In the genomic region with DNA sequence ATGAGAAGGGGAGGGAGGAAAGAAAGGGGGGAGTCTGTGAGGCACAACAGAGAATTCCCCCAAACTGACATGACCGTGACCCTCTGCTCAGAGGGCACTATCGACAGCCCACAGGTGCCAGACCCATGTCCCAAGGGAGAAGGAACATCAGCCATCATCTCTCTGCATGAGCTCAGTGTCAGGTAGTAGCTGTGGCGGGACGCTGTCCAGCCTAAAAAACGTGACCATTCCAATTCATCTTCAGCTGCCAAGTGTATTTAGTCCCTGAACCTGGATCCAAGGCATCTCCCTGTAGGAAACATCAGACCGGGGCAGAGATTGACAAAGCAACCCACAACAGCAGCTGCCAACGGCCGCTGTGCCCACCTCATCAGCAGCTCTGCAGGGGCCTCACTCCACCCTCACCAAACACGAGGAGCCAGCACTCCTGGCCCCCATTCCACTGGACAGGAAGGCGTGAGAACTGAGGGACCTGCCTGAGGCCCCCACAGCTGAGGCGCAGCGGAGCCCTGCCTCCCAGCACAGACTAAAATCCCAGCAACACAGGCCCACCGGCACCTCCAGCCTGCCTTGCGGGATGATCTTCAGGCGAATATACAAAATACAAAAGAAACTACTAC, we compare ENCODE assay signal across 17 cellular contexts. TPM values are rescaled to one million over a fixed set of nuclear protein-coding genes. Genes with fewer than 3 reads are reported as not detected.
DNase-seq lines count a peak whose midpoint lies in the region; ATAC-seq and TF ChIP-seq lines count a peak whose summit lies in the region.
"Had no signal": no experiment of that assay in that cellular context is flagged by ENCODE, and none has a peak within 500 bp of the region (broad histone marks: within the 10 kb centered on the region; RNA-seq: fewer than 3 reads in every experiment).

No MANE protein-coding gene starts in this region.

- intact Hi-C loops in cardiac septum (cut with DNase I) = loop anchor here (5.0 kb wide), 1 partner anchor 221 kb away; no protein-coding TSS in a partner anchor

- DNase-seq in cardiac septum (ENCODE audit: low spot score) (peak; percentile 63), right atrium auricular region (ENCODE audit: low spot score) (no peak), osteocyte (ENCODE audit: extremely low spot score, unreplicated experiment) (no peak), SK-N-SH (no peak), activated gamma-delta T cell (lab: John Stamatoyannopoulos, UW) (no peak), T1000 (lab: John Stamatoyannopoulos, UW) (no peak)
- DNase-seq in effector memory CD8-positive, alpha-beta T cell = no peak
- DNase-seq: activated CD8-positive, alpha-beta memory T cell treated with anti-CD3 and anti-CD28 coated beads, Interleukin-2, amount 10 ng/mL, durations not matched to agents 7 days and 5 days; hippocampal formation; NCI-H1417; NCI-H446 treated with DMSO at 0.1 percent for 48 hours had no signal

- H3K4me2 ChIP-seq in SK-N-SH = no peak overlapping the region

- no peaks in the 10 kb centered on the region for H3K79me2 ChIP-seq in SK-N-SH (ENCODE audit: insufficient read depth)

- H3K9me3 ChIP-seq in right atrium auricular region (no peaks in the 10 kb centered on the region), SK-N-SH (no peaks in the 10 kb centered on the region)

- no peak for ATAC-seq in effector memory CD8-positive, alpha-beta T cell (replicated peaks)
- ATAC-seq in HG02885 (IDR thresholded peaks at IDR 0.05; ENCODE audit: poor library complexity, unreplicated experiment) = no peak
- ATAC-seq: activated CD8-positive, alpha-beta memory T cell treated with anti-CD3 and anti-CD28 coated beads, Interleukin-2, amount 10 ng/mL, durations not matched to agents 7 days and 5 days; Panc1 had no signal

- no peaks in the 10 kb centered on the region for H3F3A ChIP-seq in SK-N-SH (replicated peaks; ENCODE audit: insufficient read depth)

- H3K27ac Mint-ChIP-seq in effector memory CD8-positive, alpha-beta T cell = peak overlapping the region; percentile 53 to 60
- peak overlapping the region; percentile 76 for H3K27ac Mint-ChIP-seq in osteocyte (ENCODE audit: unreplicated experiment)
- H3K27ac Mint-ChIP-seq: activated CD8-positive, alpha-beta memory T cell treated with anti-CD3 and anti-CD28 coated beads, Interleukin-2, amount 10 ng/mL, durations not matched to agents 7 days and 5 days; T-helper 2 cell treated with Interferon-gamma antibody and Interleukin-4, amounts not matched to agents 5 μg/mL and 100 μg/mL, for 36 hours had no signal

- H4K20me1 ChIP-seq in SK-N-SH (ENCODE audit: insufficient read depth) = 0 out of 2 replicates have a peak, but pooled peaks cover 5% of the 10 kb centered on the region

- no peak overlapping the region for H3K4me3 Mint-ChIP-seq in effector memory CD8-positive, alpha-beta T cell
- H3K4me3 Mint-ChIP-seq in osteocyte (ENCODE audit: unreplicated experiment) = no peak overlapping the region
- H3K4me3 Mint-ChIP-seq: activated CD8-positive, alpha-beta memory T cell treated with anti-CD3 and anti-CD28 coated beads, Interleukin-2, amount 10 ng/mL, durations not matched to agents 7 days and 5 days; T-helper 2 cell treated with Interferon-gamma antibody and Interleukin-4, amounts not matched to agents 5 μg/mL and 100 μg/mL, for 36 hours had no signal

- no peak for TF ChIP-seq EP300 in SK-N-SH (IDR thresholded peaks at IDR 0.05; ENCODE audit: borderline replicate concordance in 1 of 2, low read depth in 1 of 2, low read length in 1 of 2)

- no peaks in the 10 kb centered on the region for H3K27me3 ChIP-seq in right atrium auricular region
- no peaks in the 10 kb centered on the region for H3K27me3 ChIP-seq in SK-N-SH (ENCODE audit: insufficient read depth)

- no peaks in the 10 kb centered on the region for H3K9me3 Mint-ChIP-seq in effector memory CD8-positive, alpha-beta T cell
- no peaks in the 10 kb centered on the region for H3K9me3 Mint-ChIP-seq in osteocyte (ENCODE audit: unreplicated experiment)
- H3K9me3 Mint-ChIP-seq: T-helper 2 cell treated with Interferon-gamma antibody and Interleukin-4, amounts not matched to agents 5 μg/mL and 100 μg/mL, for 36 hours had no signal

- peaks cover 5 to 6% of the 10 kb centered on the region in 2 donors for H3K4me1 Mint-ChIP-seq in effector memory CD8-positive, alpha-beta T cell (ENCODE audit: low read depth in 2 of 2)
- peaks cover 39% of the 10 kb centered on the region for H3K4me1 Mint-ChIP-seq in osteocyte (ENCODE audit: unreplicated experiment)

- no peaks in the 10 kb centered on the region for H3K27me3 Mint-ChIP-seq in effector memory CD8-positive, alpha-beta T cell
- H3K27me3 Mint-ChIP-seq in osteocyte (ENCODE audit: unreplicated experiment) = no peaks in the 10 kb centered on the region
- H3K27me3 Mint-ChIP-seq: activated CD8-positive, alpha-beta memory T cell treated with anti-CD3 and anti-CD28 coated beads, Interleukin-2, amount 10 ng/mL, durations not matched to agents 7 days and 5 days had no signal

- H3K9me2 ChIP-seq in SK-N-SH = no peaks in the 10 kb centered on the region

- no peak for TF ChIP-seq RAD21 in SK-N-SH (IDR thresholded peaks at IDR 0.05; ENCODE audit: low read length)

- H3K27ac ChIP-seq in right atrium auricular region (peak overlapping the region in 1 of 2 donors; percentile 65), SK-N-SH (ENCODE audit: low read depth in 2 of 2, low read length in 1 of 2) (no peak overlapping the region)

- CTCF ChIA-PET in SK-N-SH (lab: Yijun Ruan, JAX) = interaction anchor here (1.0 to 9.0 kb wide), 8 partner anchors 9 to 221 kb away, joined by 3 to 109 read pairs (median 5); a partner anchor contains a TSS

- H3K4me3 ChIP-seq in right atrium auricular region = no peak overlapping the region
- H3K4me3 ChIP-seq in SK-N-SH (ENCODE audit: low read depth in 2 of 2, low read length in 1 of 2) = no peak overlapping the region

- 95% methylated on average over 7 of the region's 15 CpGs for WGBS in SK-N-SH (ENCODE audit: low lambda C conversion rate)

- TF ChIP-seq CTCF in right atrium auricular region (IDR thresholded peaks at IDR 0.05) (no peak), osteocyte (IDR thresholded peaks at IDR 0.05) (no peak), SK-N-SH (IDR thresholded peaks at IDR 0.05) (no peak)

- H3K4me1 ChIP-seq in right atrium auricular region (peaks cover 0 to 61% of the 10 kb centered on the region in 2 donors), SK-N-SH (ENCODE audit: control insufficient read depth in 1 of 2, insufficient read depth in 2 of 2, low read depth in 1 of 2, low read length in 1 of 2) (peaks cover 0 to 7% of the 10 kb centered on the region in 2 experiments; a peak in 1 of 4 replicates)

- H2AFZ ChIP-seq in SK-N-SH (ENCODE audit: low read depth) = no peak overlapping the region

- POLR2A ChIA-PET in SK-N-SH (lab: Yijun Ruan, JAX) = interaction anchor here (1.2 kb wide), 1 partner anchor 8 kb away, joined by 3 read pairs; a partner anchor contains a TSS

- H3K36me3 ChIP-seq in right atrium auricular region (peaks cover 47% of the 10 kb centered on the region), SK-N-SH (replicated peaks in 1 of 2; ENCODE audit: control insufficient read depth in 1 of 2, insufficient read depth in 2 of 2, low read length in 1 of 2) (peaks cover 0 to 48% of the 10 kb centered on the region in 2 experiments)

- H3K36me3 Mint-ChIP-seq in effector memory CD8-positive, alpha-beta T cell (ENCODE audit: insufficient read depth) = peaks cover 11% of the 10 kb centered on the region
- H3K36me3 Mint-ChIP-seq in osteocyte (ENCODE audit: unreplicated experiment) = peaks cover 12% of the 10 kb centered on the region

- no peak overlapping the region for H3K9ac ChIP-seq in SK-N-SH

TF ChIP-seq in SK-N-SH, 30 proteins besides CTCF, POLR2A, EP300 and RAD21 (continues in another document):
- TF ChIP-seq GATA2 (CRISPR knock-in tag; IDR thresholded peaks at IDR 0.05) = no peak
- no peak for TF ChIP-seq NRF1 (IDR thresholded peaks at IDR 0.05; ENCODE audit: low read depth, low read length)
- no peak for TF ChIP-seq JUND (IDR thresholded peaks at IDR 0.05)
- no peak for TF ChIP-seq FOXM1 (IDR thresholded peaks at IDR 0.05; ENCODE audit: low read depth)
- no peak for TF ChIP-seq SMC3 (IDR thresholded peaks at IDR 0.05; ENCODE audit: low read depth, low read length)
- TF ChIP-seq RXRA (IDR thresholded peaks at IDR 0.05; ENCODE audit: borderline replicate concordance, low read depth) = no peak
- TF ChIP-seq POLR2AphosphoS5 (IDR thresholded peaks at IDR 0.05; ENCODE audit: low read depth, low read length) = no peak
- TF ChIP-seq YY1 (IDR thresholded peaks at IDR 0.05; ENCODE audit: low read depth) = no peak
- TF ChIP-seq ELF1 (IDR thresholded peaks at IDR 0.05) = no peak
- no peak for TF ChIP-seq MEF2A (IDR thresholded peaks at IDR 0.05; ENCODE audit: borderline replicate concordance, low read depth)
- TF ChIP-seq, protein P1, sequence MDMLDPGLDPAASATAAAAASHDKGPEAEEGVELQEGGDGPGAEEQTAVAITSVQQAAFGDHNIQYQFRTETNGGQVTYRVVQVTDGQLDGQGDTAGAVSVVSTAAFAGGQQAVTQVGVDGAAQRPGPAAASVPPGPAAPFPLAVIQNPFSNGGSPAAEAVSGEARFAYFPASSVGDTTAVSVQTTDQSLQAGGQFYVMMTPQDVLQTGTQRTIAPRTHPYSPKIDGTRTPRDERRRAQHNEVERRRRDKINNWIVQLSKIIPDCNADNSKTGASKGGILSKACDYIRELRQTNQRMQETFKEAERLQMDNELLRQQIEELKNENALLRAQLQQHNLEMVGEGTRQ (IDR thresholded peaks at IDR 0.05; ENCODE audit: borderline replicate concordance, low read depth, low read length) = no peak

RNA-seq across cellular contexts. Expression of a gene that starts 8.6 kb away (rescaled TPM):
- 20.9 TPM for total RNA-seq in cardiac septum
- 10 to 100 TPM; 16.2 to 18.4 TPM for total RNA-seq in right atrium auricular region
- 46.1 and 47.9 TPM in 2 replicates for total RNA-seq in osteocyte
- polyA plus RNA-seq in SK-N-SH (2012; rRNA removed) = 49.3 and 56.1 TPM in 2 replicates
- polyA plus RNA-seq in SK-N-SH (2012; cell fraction: cytosol; rRNA removed) = 7.4 and 12.2 TPM in 2 replicates
- polyA plus RNA-seq in SK-N-SH (2012; cell fraction: nucleus; rRNA removed) = 440 and 505 TPM in 2 replicates

RNA-seq across cellular contexts. Expression of a gene that starts 12.7 kb away (rescaled TPM):
- total RNA-seq in cardiac septum = 0.24 TPM
- total RNA-seq in right atrium auricular region = under 1 TPM in 1 of 2 donors, not detected in 1; 0.19 TPM
- total RNA-seq in osteocyte = not detected in 2 replicates
- polyA plus RNA-seq in SK-N-SH (2012; rRNA removed) = not detected in 2 replicates
- polyA plus RNA-seq in SK-N-SH (2012; cell fraction: cytosol; rRNA removed) = not detected in 2 replicates
- 0.02 and 0.04 TPM in 2 replicates for polyA plus RNA-seq in SK-N-SH (2012; cell fraction: nucleus; rRNA removed)
- total RNA-seq: activated CD8-positive, alpha-beta memory T cell treated with anti-CD3 and anti-CD28 coated beads, Interleukin-2, amount 10 ng/mL, durations not matched to agents 7 days and 5 days; endothelial cell of umbilical vein; mononuclear cell had no signal

RNA-seq across cellular contexts. Expression of a gene that starts 33.1 kb away (rescaled TPM):
- total RNA-seq in cardiac septum (not detected), right atrium auricular region (1 to 10 TPM in 1 of 2 donors, not detected in 1; 1.8 TPM), osteocyte (not detected in 2 replicates)
- polyA plus RNA-seq in SK-N-SH (2012; rRNA removed) = 0.26 and 0.35 TPM in 2 replicates
- polyA plus RNA-seq in SK-N-SH (2012; cell fraction: cytosol; rRNA removed) = 0.09 TPM in 2 replicates
- polyA plus RNA-seq in SK-N-SH (2012; cell fraction: nucleus; rRNA removed) = 2.1 and 2.2 TPM in 2 replicates
- total RNA-seq: activated CD8-positive, alpha-beta memory T cell treated with anti-CD3 and anti-CD28 coated beads, Interleukin-2, amount 10 ng/mL, durations not matched to agents 7 days and 5 days; endothelial cell of umbilical vein; urinary bladder had no signal

RNA-seq across cellular contexts. Expression of a gene that starts 33.3 kb away (rescaled TPM):
- 17.4 TPM for total RNA-seq in cardiac septum
- total RNA-seq in right atrium auricular region = 10 to 100 TPM; 14.6 to 15.4 TPM
- total RNA-seq in osteocyte = 18.0 and 20.7 TPM in 2 replicates
- polyA plus RNA-seq in SK-N-SH (2012; rRNA removed) = 14.5 and 19.3 TPM in 2 replicates
- 18.4 and 19.0 TPM in 2 replicates for polyA plus RNA-seq in SK-N-SH (2012; cell fraction: cytosol; rRNA removed)
- polyA plus RNA-seq in SK-N-SH (2012; cell fraction: nucleus; rRNA removed) = 9.7 and 18.6 TPM in 2 replicates
